ENCODE assay signal across 1 cellular context in genomic region chr5:87412417-87413115, GRCh38.
TF ChIP-seq lines count a peak whose summit lies in the region.

CCNH (minus strand) TSS chr5:87412930; CDS start chr5:87412794, 136 bp downstream.

TF ChIP-seq in K562, 482 proteins besides CTCF, POLR2A, EP300 and RAD21 (continued from another document):
- TF ChIP-seq PKNOX1 (IDR thresholded peaks at IDR 0.05) (0 out of 2 replicates have a peak, but pooled peaks have one; percentile 4), JUND (IDR thresholded peaks at IDR 0.05; ENCODE audit: borderline replicate concordance, low read depth, low read length) (peak; percentile 59), JUND (tag; IDR thresholded peaks at IDR 0.05; ENCODE audit: borderline replicate concordance, low read depth, low read length) (peak; percentile 9; the same call in 1 of the 3 replicates), KAT8 (IDR thresholded peaks at IDR 0.05; ENCODE audit: low read depth) (no peak), KLF13 (tag; IDR thresholded peaks at IDR 0.05; ENCODE audit: borderline replicate concordance, low read depth) (no peak), CC2D1A (IDR thresholded peaks at IDR 0.05) (0 out of 2 replicates have a peak, but pooled peaks have one; percentile 15), KDM5B (IDR thresholded peaks at IDR 0.05; ENCODE audit: insufficient replicate concordance, low read depth, low read length) (peak; percentile 79), ZNF695 (CRISPR knock-in tag; IDR thresholded peaks at IDR 0.05) (no peak), CREB3L1 (IDR thresholded peaks at IDR 0.05; ENCODE audit: borderline replicate concordance, low read depth) (peak; percentile 81; the same call in 1 of the 2 replicates), ZFX (CRISPR knock-in tag; IDR thresholded peaks at IDR 0.05) (no peak), PCBP2 (IDR thresholded peaks at IDR 0.05; ENCODE audit: low read depth, low read length, poor library complexity, severe bottlenecking) (no peak), HBP1 (CRISPR knock-in tag; IDR thresholded peaks at IDR 0.05) (no peak), YY1 (IDR thresholded peaks at IDR 0.05; ENCODE audit: borderline replicate concordance in 1 of 3, control insufficient read depth in 1 of 3, extremely low read depth in 1 of 3, insufficient read depth in 3 of 3, insufficient read length in 1 of 3, insufficient replicate concordance in 2 of 3, low read depth in 1 of 3, low read length in 2 of 3) (peak in 2 of 3 experiments; percentile 19 to 32), PHB2 (IDR thresholded peaks at IDR 0.05; ENCODE audit: low read depth) (0 out of 2 replicates have a peak, but pooled peaks have one; percentile 31), STAT5A (IDR thresholded peaks at IDR 0.05; ENCODE audit: borderline replicate concordance, low read length) (no peak), CSDE1 (IDR thresholded peaks at IDR 0.05) (peak in 1 of 2 experiments; percentile 66; a peak in 1 of 4 replicates), SREBF1 (IDR thresholded peaks at IDR 0.05; ENCODE audit: borderline replicate concordance, low read depth, low read length) (no peak), ELF4 (CRISPR knock-in tag; IDR thresholded peaks at IDR 0.05) (no peak), POLR2B (IDR thresholded peaks at IDR 0.05; ENCODE audit: low read depth, partially characterized antibody) (peak; percentile 85), ZNF41 (CRISPR knock-in tag; conservative IDR thresholded peaks at IDR 0.05) (no peak), ELF1 (tag; IDR thresholded peaks at IDR 0.05) (peak; percentile 84), PATZ1 (CRISPR knock-in tag; IDR thresholded peaks at IDR 0.05; ENCODE audit: borderline replicate concordance) (0 out of 2 replicates have a peak, but pooled peaks have one; percentile 30), PPARD (CRISPR knock-in tag; IDR thresholded peaks at IDR 0.05) (no peak), ZFP30 (CRISPR knock-in tag; IDR thresholded peaks at IDR 0.05; ENCODE audit: borderline replicate concordance) (no peak), ZNF764 (CRISPR knock-in tag; IDR thresholded peaks at IDR 0.05; ENCODE audit: low read depth) (no peak), TFAM (CRISPR knock-in tag; conservative IDR thresholded peaks at IDR 0.05) (no peak), ZSCAN32 (CRISPR knock-in tag; IDR thresholded peaks at IDR 0.05) (no peak), WHSC1 (IDR thresholded peaks at IDR 0.05; ENCODE audit: low read length) (no peak)
